ENCODE assay signal across 16 cellular contexts in the genomic region with DNA sequence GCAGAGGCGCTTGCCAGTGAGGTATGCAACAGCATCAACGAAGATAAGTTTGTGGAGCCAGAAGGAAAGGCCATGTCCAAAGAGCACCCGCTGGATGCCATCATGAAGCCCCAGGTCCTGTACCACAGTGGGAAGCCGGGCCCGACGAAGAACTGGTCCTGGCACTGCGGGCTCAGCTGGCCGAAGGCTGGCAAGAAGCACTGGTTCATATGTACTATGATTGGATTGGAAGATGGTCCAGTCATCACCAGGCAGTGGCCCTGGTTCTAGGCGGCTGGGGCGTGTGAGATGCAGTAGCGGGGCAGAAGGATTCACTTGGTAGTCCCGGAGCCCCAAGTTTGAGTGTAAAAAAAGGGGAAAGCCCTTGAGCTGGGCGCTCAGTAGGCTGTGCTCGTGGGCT. TPM values are rescaled to one million over a fixed set of nuclear protein-coding genes. Genes with fewer than 3 reads are reported as not detected.
DNase-seq lines count a peak whose midpoint lies in the region; ATAC-seq lines count a peak whose summit lies in the region.
"Had no signal": no experiment of that assay in that cellular context is flagged by ENCODE, and none has a peak within 500 bp of the region (broad histone marks: within the 10 kb centered on the region; RNA-seq: fewer than 3 reads in every experiment).

No MANE protein-coding gene starts in this region.

- no peak overlapping the region for H3K4me3 Mint-ChIP-seq in activated CD4-positive, alpha-beta T cell treated with anti-CD3 and anti-CD28 coated beads for 36 hours
- peak overlapping the region; percentile 53 for H3K4me3 Mint-ChIP-seq in activated naive CD8-positive, alpha-beta T cell
- no peak overlapping the region for H3K4me3 Mint-ChIP-seq in activated naive CD8-positive, alpha-beta T cell treated with anti-CD3 and anti-CD28 coated beads for 36 hours
- H3K4me3 Mint-ChIP-seq in activated naive CD8-positive, alpha-beta T cell treated with anti-CD3 and anti-CD28 coated beads, Interleukin-2, amount 10 ng/mL, durations not matched to agents 7 days and 5 days: no peak overlapping the region
- peak overlapping the region; percentile 3 for H3K4me3 Mint-ChIP-seq in stimulated activated effector memory CD8-positive, alpha-beta T cell treated with anti-CD3 and anti-CD28 coated beads, Interleukin-12 subunit alpha, Interleukin-12 subunit beta, amount 100 ng/mL, for 72 hours

- H3K9me3 Mint-ChIP-seq in activated CD4-positive, alpha-beta T cell treated with anti-CD3 and anti-CD28 coated beads for 36 hours (ENCODE audit: low read depth): no peaks in the 10 kb centered on the region
- no peaks in the 10 kb centered on the region for H3K9me3 Mint-ChIP-seq in activated naive CD8-positive, alpha-beta T cell (ENCODE audit: low read depth)
- H3K9me3 Mint-ChIP-seq in activated naive CD8-positive, alpha-beta T cell treated with anti-CD3 and anti-CD28 coated beads for 36 hours: no peaks in the 10 kb centered on the region
- no peaks in the 10 kb centered on the region for H3K9me3 Mint-ChIP-seq in activated naive CD8-positive, alpha-beta T cell treated with anti-CD3 and anti-CD28 coated beads, Interleukin-2, amount 10 ng/mL, durations not matched to agents 7 days and 5 days
- no peaks in the 10 kb centered on the region for H3K9me3 Mint-ChIP-seq in stimulated activated effector memory CD8-positive, alpha-beta T cell treated with anti-CD3 and anti-CD28 coated beads, Interleukin-12 subunit alpha, Interleukin-12 subunit beta, amount 100 ng/mL, for 72 hours

- H3K27ac Mint-ChIP-seq in activated CD4-positive, alpha-beta T cell treated with anti-CD3 and anti-CD28 coated beads for 36 hours: peak overlapping the region; percentile 60
- peak overlapping the region; percentile 64 for H3K27ac Mint-ChIP-seq in activated naive CD8-positive, alpha-beta T cell
- no peak overlapping the region for H3K27ac Mint-ChIP-seq in activated naive CD8-positive, alpha-beta T cell treated with anti-CD3 and anti-CD28 coated beads for 36 hours
- H3K27ac Mint-ChIP-seq in activated naive CD8-positive, alpha-beta T cell treated with anti-CD3 and anti-CD28 coated beads, Interleukin-2, amount 10 ng/mL, durations not matched to agents 7 days and 5 days: peak overlapping the region; percentile 49
- H3K27ac Mint-ChIP-seq in stimulated activated effector memory CD8-positive, alpha-beta T cell treated with anti-CD3 and anti-CD28 coated beads, Interleukin-12 subunit alpha, Interleukin-12 subunit beta, amount 100 ng/mL, for 72 hours: peak overlapping the region; percentile 81

- intact Hi-C loops in activated CD4-positive, alpha-beta T cell treated with anti-CD3 and anti-CD28 coated beads for 36 hours (cut with DNase I, micrococcal nuclease): no loop called here

- no peak for DNase-seq in activated CD4-positive, alpha-beta T cell treated with anti-CD3 and anti-CD28 coated beads for 36 hours
- no peak for DNase-seq in activated CD4-positive, alpha-beta T cell treated with anti-CD3 and anti-CD28 coated beads, Interleukin-2, amount 50 U/mL, for 48 hours
- DNase-seq in activated naive CD8-positive, alpha-beta T cell treated with anti-CD3 and anti-CD28 coated beads for 36 hours: no peak
- DNase-seq in activated naive CD8-positive, alpha-beta T cell treated with anti-CD3 and anti-CD28 coated beads, Interleukin-2, amount 10 ng/mL, durations not matched to agents 7 days and 5 days: no peak
- no peak for DNase-seq in stimulated activated effector memory CD8-positive, alpha-beta T cell treated with anti-CD3 and anti-CD28 coated beads, Interleukin-12 subunit alpha, Interleukin-12 subunit beta, amount 100 ng/mL, for 72 hours (ENCODE audit: low spot score in 2 of 2)
- DNase-seq: DMS 273 treated with DMSO at 0.1 percent for 48 hours, HCEC 1CT, IMR-90, MV-4-11, NCI-H1417 treated with DMSO at 0.1 percent for 48 hours, NCI-H2029 treated with DMSO at 0.1 percent for 48 hours, NCI-H510A, NCI-H82 had no signal

- POLR2A ChIA-PET in activated CD4-positive, alpha-beta T cell treated with anti-CD3 and anti-CD28 coated beads for 36 hours (lab: Charles Lee): interaction anchor here (0.5 kb wide), 1 partner anchor 21 kb away, joined by 3 read pairs; no protein-coding TSS in a partner anchor
- POLR2A ChIA-PET in activated naive CD8-positive, alpha-beta T cell treated with anti-CD3 and anti-CD28 coated beads, Interleukin-2, amount 10 ng/mL, durations not matched to agents 7 days and 5 days (lab: Charles Lee): interaction anchor here (0.5 to 3.4 kb wide), 4 partner anchors 9 to 35 kb away, joined by 3 to 32 read pairs (median 6); a partner anchor contains a TSS

- H3K4me1 Mint-ChIP-seq in activated CD4-positive, alpha-beta T cell treated with anti-CD3 and anti-CD28 coated beads for 36 hours: peaks cover 57% of the 10 kb centered on the region
- peaks cover 47% of the 10 kb centered on the region for H3K4me1 Mint-ChIP-seq in activated naive CD8-positive, alpha-beta T cell (ENCODE audit: low read depth)
- H3K4me1 Mint-ChIP-seq in activated naive CD8-positive, alpha-beta T cell treated with anti-CD3 and anti-CD28 coated beads for 36 hours: peaks cover 54% of the 10 kb centered on the region
- H3K4me1 Mint-ChIP-seq in activated naive CD8-positive, alpha-beta T cell treated with anti-CD3 and anti-CD28 coated beads, Interleukin-2, amount 10 ng/mL, durations not matched to agents 7 days and 5 days: peaks cover 42% of the 10 kb centered on the region
- peaks cover 64% of the 10 kb centered on the region for H3K4me1 Mint-ChIP-seq in stimulated activated effector memory CD8-positive, alpha-beta T cell treated with anti-CD3 and anti-CD28 coated beads, Interleukin-12 subunit alpha, Interleukin-12 subunit beta, amount 100 ng/mL, for 72 hours

- no peaks in the 10 kb centered on the region for H3K27me3 Mint-ChIP-seq in activated CD4-positive, alpha-beta T cell treated with anti-CD3 and anti-CD28 coated beads for 36 hours
- no peaks in the 10 kb centered on the region for H3K27me3 Mint-ChIP-seq in activated naive CD8-positive, alpha-beta T cell
- H3K27me3 Mint-ChIP-seq in activated naive CD8-positive, alpha-beta T cell treated with anti-CD3 and anti-CD28 coated beads for 36 hours: no peaks in the 10 kb centered on the region
- H3K27me3 Mint-ChIP-seq in activated naive CD8-positive, alpha-beta T cell treated with anti-CD3 and anti-CD28 coated beads, Interleukin-2, amount 10 ng/mL, durations not matched to agents 7 days and 5 days: no peaks in the 10 kb centered on the region

- H3K36me3 Mint-ChIP-seq in activated CD4-positive, alpha-beta T cell treated with anti-CD3 and anti-CD28 coated beads for 36 hours (ENCODE audit: low read depth): peaks cover 64% of the 10 kb centered on the region
- peaks cover 11% of the 10 kb centered on the region for H3K36me3 Mint-ChIP-seq in activated naive CD8-positive, alpha-beta T cell
- peaks cover 44% of the 10 kb centered on the region for H3K36me3 Mint-ChIP-seq in activated naive CD8-positive, alpha-beta T cell treated with anti-CD3 and anti-CD28 coated beads for 36 hours
- H3K36me3 Mint-ChIP-seq in activated naive CD8-positive, alpha-beta T cell treated with anti-CD3 and anti-CD28 coated beads, Interleukin-2, amount 10 ng/mL, durations not matched to agents 7 days and 5 days: peaks cover 42% of the 10 kb centered on the region
- H3K36me3 Mint-ChIP-seq in stimulated activated effector memory CD8-positive, alpha-beta T cell treated with anti-CD3 and anti-CD28 coated beads, Interleukin-12 subunit alpha, Interleukin-12 subunit beta, amount 100 ng/mL, for 72 hours: peaks cover 84% of the 10 kb centered on the region

- no peak for ATAC-seq in activated CD4-positive, alpha-beta T cell treated with anti-CD3 and anti-CD28 coated beads for 36 hours
- no peak for ATAC-seq in activated naive CD8-positive, alpha-beta T cell treated with anti-CD3 and anti-CD28 coated beads, Interleukin-2, amount 10 ng/mL, durations not matched to agents 7 days and 5 days (ENCODE audit: low read depth)
- no peak for ATAC-seq in stimulated activated effector memory CD8-positive, alpha-beta T cell treated with anti-CD3 and anti-CD28 coated beads, Interleukin-12 subunit alpha, Interleukin-12 subunit beta, amount 100 ng/mL, for 72 hours
- ATAC-seq in GM19035 (IDR thresholded peaks at IDR 0.05; ENCODE audit: unreplicated experiment) (no peak), GM19324 (IDR thresholded peaks at IDR 0.05; ENCODE audit: low FRiP score, unreplicated experiment) (no peak)

- CTCF ChIA-PET in activated CD4-positive, alpha-beta T cell treated with anti-CD3 and anti-CD28 coated beads for 36 hours (lab: Charles Lee): interaction anchor here (0.6 kb wide), 1 partner anchor 136 kb away, joined by 3 read pairs; no protein-coding TSS in a partner anchor

RNA-seq across cellular contexts. Expression of gene NDST2, which starts 3.9 kb away (rescaled TPM):
- 10 to 100 TPM; 54.7 to 65.0 TPM for total RNA-seq in activated CD4-positive, alpha-beta T cell treated with anti-CD3 and anti-CD28 coated beads for 36 hours
- total RNA-seq in activated naive CD8-positive, alpha-beta T cell treated with anti-CD3 and anti-CD28 coated beads for 36 hours: 10 to 100 TPM; 45.9 to 49.7 TPM
- total RNA-seq in activated naive CD8-positive, alpha-beta T cell treated with anti-CD3 and anti-CD28 coated beads, Interleukin-2, amount 10 ng/mL, durations not matched to agents 7 days and 5 days: 10 to 100 TPM; 80.1 to 82.0 TPM

RNA-seq across cellular contexts. Expression of gene ZSWIM8, which starts 22.1 kb away (rescaled TPM):
- 10 to 100 TPM; 40.1 to 67.3 TPM for total RNA-seq in activated CD4-positive, alpha-beta T cell treated with anti-CD3 and anti-CD28 coated beads for 36 hours
- 10 to 100 TPM; 31.0 to 35.5 TPM for total RNA-seq in activated naive CD8-positive, alpha-beta T cell treated with anti-CD3 and anti-CD28 coated beads for 36 hours
- 10 to 100 TPM; 93.4 to 95.2 TPM for total RNA-seq in activated naive CD8-positive, alpha-beta T cell treated with anti-CD3 and anti-CD28 coated beads, Interleukin-2, amount 10 ng/mL, durations not matched to agents 7 days and 5 days

RNA-seq across cellular contexts. Expression of gene CHCHD1, which starts 25.6 kb away (rescaled TPM):
- 10 to 100 TPM; 12.7 to 37.1 TPM for total RNA-seq in activated CD4-positive, alpha-beta T cell treated with anti-CD3 and anti-CD28 coated beads for 36 hours
- total RNA-seq in activated naive CD8-positive, alpha-beta T cell treated with anti-CD3 and anti-CD28 coated beads for 36 hours: 10 to 100 TPM; 34.8 to 38.6 TPM
- 10 to 100 TPM; 23.0 to 24.8 TPM for total RNA-seq in activated naive CD8-positive, alpha-beta T cell treated with anti-CD3 and anti-CD28 coated beads, Interleukin-2, amount 10 ng/mL, durations not matched to agents 7 days and 5 days

Comparison
In these comparisons a context has a peak if more than half of its experiments do, and no peak if none do; other contexts are left out.
1. H3K4me3 Mint-ChIP-seq: peak in activated naive CD8-positive, alpha-beta T cell (single experiment) and stimulated activated effector memory CD8-positive, alpha-beta T cell treated with anti-CD3 and anti-CD28 coated beads, Interleukin-12 subunit alpha, Interleukin-12 subunit beta, amount 100 ng/mL, for 72 hours (single experiment); none in activated CD4-positive, alpha-beta T cell treated with anti-CD3 and anti-CD28 coated beads for 36 hours (single experiment), activated naive CD8-positive, alpha-beta T cell treated with anti-CD3 and anti-CD28 coated beads for 36 hours (single experiment) and activated naive CD8-positive, alpha-beta T cell treated with anti-CD3 and anti-CD28 coated beads, Interleukin-2, amount 10 ng/mL, durations not matched to agents 7 days and 5 days (single experiment).